22 cellular contexts compared by ENCODE assay signal in the genomic region with DNA sequence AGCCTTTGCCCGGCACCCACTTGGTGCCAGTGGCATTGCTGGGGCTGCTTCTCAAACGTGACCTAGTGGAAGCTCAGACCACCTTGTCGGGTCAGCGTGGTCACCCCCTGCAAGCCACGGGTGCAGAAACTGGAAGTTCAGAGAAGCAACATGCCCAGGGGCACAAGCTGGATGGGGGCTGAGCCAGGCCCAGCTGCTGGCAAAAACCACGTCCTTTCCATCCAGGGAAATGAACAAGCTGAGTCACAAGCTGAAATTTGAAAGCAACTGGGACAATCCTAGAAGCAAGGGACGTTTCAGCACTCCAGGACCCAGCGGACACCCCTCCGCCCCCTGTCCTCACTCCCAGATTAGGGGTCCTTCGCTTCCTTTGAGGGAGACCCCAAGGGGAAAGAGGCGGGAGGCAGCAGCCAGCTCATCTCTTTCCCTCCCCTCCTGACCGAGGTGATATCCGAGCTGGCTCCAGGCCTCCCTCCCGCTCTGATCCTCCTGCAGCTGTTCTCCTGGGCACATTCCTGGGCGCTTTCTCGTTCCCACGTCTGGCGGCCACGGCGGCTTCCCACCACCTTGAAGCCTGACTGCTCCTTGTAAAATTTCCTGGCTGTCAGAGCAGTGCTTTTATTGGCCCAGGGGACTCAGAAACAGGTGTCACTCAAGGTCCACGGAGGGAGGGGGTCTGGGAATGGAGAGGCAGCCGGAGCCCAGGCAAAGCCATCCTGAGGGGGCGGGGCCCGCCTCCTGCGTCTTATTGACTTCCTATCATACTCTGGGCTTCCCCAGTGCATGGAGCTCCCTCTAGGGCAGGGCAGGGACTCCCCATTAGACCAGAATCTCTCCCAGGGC.
DNase-seq lines count a peak whose midpoint lies in the region; ATAC-seq, FAIRE-seq and TF ChIP-seq lines count a peak whose summit lies in the region.
"Had no signal": no experiment of that assay in that cellular context is flagged by ENCODE, and none has a peak within 500 bp of the region (broad histone marks: within the 10 kb centered on the region; RNA-seq: fewer than 3 reads in every experiment).

No MANE protein-coding gene starts in this region.

- H3K27ac ChIP-seq in thoracic aorta (no peak overlapping the region), esophagus squamous epithelium (no peak overlapping the region), small intestine (ENCODE audit: low read depth in 1 of 2, low read length in 1 of 2) (no peak overlapping the region), heart right ventricle (no peak overlapping the region)
- H3K27ac ChIP-seq: BLaER1, gastroesophageal sphincter, parathyroid adenoma, transverse colon had no signal

- H3K4me3 ChIP-seq in thoracic aorta: peak overlapping the region; percentile 38
- no peak overlapping the region for H3K4me3 ChIP-seq in esophagus squamous epithelium
- H3K4me3 ChIP-seq in small intestine (ENCODE audit: low read depth in 1 of 2, low read length in 2 of 2): no peak overlapping the region
- H3K4me3 ChIP-seq in heart right ventricle: no peak overlapping the region
- H3K4me3 ChIP-seq: BLaER1, gastroesophageal sphincter, transverse colon had no signal

- H3K36me3 ChIP-seq in thoracic aorta (no peaks in the 10 kb centered on the region), esophagus squamous epithelium (no peaks in the 10 kb centered on the region), small intestine (ENCODE audit: control insufficient read depth in 2 of 2, insufficient read depth in 2 of 2, low read length in 2 of 2) (no peaks in the 10 kb centered on the region), heart right ventricle (no peaks in the 10 kb centered on the region)
- H3K36me3 ChIP-seq: BLaER1, gastroesophageal sphincter, transverse colon had no signal

- ATAC-seq in thoracic aorta (ENCODE audit: insufficient number of reproducible peaks, low FRiP score, low read depth) (no peak), heart right ventricle (no peak)
- ATAC-seq: gastroesophageal sphincter; left cardiac atrium; stimulated activated naive B cell treated with anti-CD40 and anti-IgM and Interleukin-4, amounts not matched to agents 10 μg/mL and 1 μg/mL and 100 μg/mL, for 72 hours had no signal

- H3K9me3 ChIP-seq in thoracic aorta: no peaks in the 10 kb centered on the region
- no peaks in the 10 kb centered on the region for H3K9me3 ChIP-seq in esophagus squamous epithelium
- H3K9me3 ChIP-seq in small intestine (ENCODE audit: control insufficient read depth, low read depth): no peaks in the 10 kb centered on the region
- no peaks in the 10 kb centered on the region for H3K9me3 ChIP-seq in heart right ventricle
- H3K9me3 ChIP-seq: BLaER1, gastroesophageal sphincter, transverse colon had no signal

- TF ChIP-seq POLR2A in esophagus squamous epithelium (IDR thresholded peaks at IDR 0.05): no peak

- DNase-seq in DMS79 treated with DMSO at 0.1 percent for 48 hours (lab: John Stamatoyannopoulos, UW) (peak; percentile 17), DMS79 (lab: John Stamatoyannopoulos, UW) (no peak), SK-N-DZ (ENCODE audit: low spot score) (peak; percentile 70), iPS-NIHi7 (ENCODE audit: extremely low spot score) (peak; percentile 90), thoracic aorta (ENCODE audit: low spot score) (no peak), esophagus squamous epithelium (lab: John Stamatoyannopoulos, UW) (no peak), small intestine (no peak), heart right ventricle (no peak)
- DNase-seq: 8988T; activated CD4-positive, alpha-beta T cell treated with anti-CD3 and anti-CD28 coated beads for 4 hours; activated CD8-positive, alpha-beta memory T cell treated with anti-CD3 and anti-CD28 coated beads, Interleukin-2, amount 50 U/mL, for 48 hours; activated naive CD4-positive, alpha-beta T cell; aorta; KBM-7; left cardiac atrium; NCI-H1105; SIG-M5; stimulated activated naive B cell treated with anti-CD40 and anti-IgM and Interleukin-4, amounts not matched to agents 10 μg/mL and 1 μg/mL and 100 μg/mL, for 72 hours; transverse colon had no signal

- intact Hi-C loops in esophagus squamous epithelium (cut with DNase I) (no loop called here), heart right ventricle (cut with DNase I) (no loop called here)

- H3K27me3 ChIP-seq in thoracic aorta (replicated peaks; ENCODE audit: insufficient read depth) (no peaks in the 10 kb centered on the region), esophagus squamous epithelium (peaks cover 0 to 98% (median 0%) of the 10 kb centered on the region in 4 donors), small intestine (ENCODE audit: control insufficient read depth in 2 of 2, insufficient read depth in 2 of 2, low read length in 2 of 2) (peaks cover 0 to 4% of the 10 kb centered on the region in 2 donors), heart right ventricle (peaks cover 0 to 94% (median 81%) of the 10 kb centered on the region in 7 donors)

- H3K4me1 ChIP-seq in thoracic aorta (ENCODE audit: control insufficient read depth in 1 of 2, low read depth in 2 of 2) (no peaks in the 10 kb centered on the region), esophagus squamous epithelium (no peaks in the 10 kb centered on the region), small intestine (ENCODE audit: control insufficient read depth in 2 of 2, insufficient read depth in 1 of 2, low read depth in 1 of 2, low read length in 1 of 2) (no peaks in the 10 kb centered on the region), heart right ventricle (no peaks in the 10 kb centered on the region)
- H3K4me1 ChIP-seq: gastroesophageal sphincter, parathyroid adenoma, transverse colon had no signal

- WGBS in esophagus squamous epithelium, 2 donors: 8 to 18% methylated on average over 11 to 13 of the region's 25 CpGs
- 26 to 33% (median 29%) methylated on average over 25 of the region's 25 CpGs for WGBS in small intestine, 3 donors
- 19 to 21% methylated on average over 24 to 25 of the region's 25 CpGs for WGBS in heart right ventricle, 2 donors

- no peak for FAIRE-seq in small intestine (lab: Jason Lieb, UNC)

- TF ChIP-seq CTCF in thoracic aorta (IDR thresholded peaks at IDR 0.05) (no peak), esophagus squamous epithelium (IDR thresholded peaks at IDR 0.05) (no peak), heart right ventricle (IDR thresholded peaks at IDR 0.05) (no peak)

Comparison
In these comparisons a context has a peak if more than half of its experiments do, and no peak if none do; other contexts are left out.
1. DNase-seq: peak in DMS79 treated with DMSO at 0.1 percent for 48 hours (single experiment), SK-N-DZ (single experiment) and iPS-NIHi7 (single experiment); none in DMS79 (single experiment), thoracic aorta (single experiment), esophagus squamous epithelium (single experiment), small intestine (single experiment) and heart right ventricle (0 of 2).